Comparison of ENCODE assay signal across 23 cellular contexts in the genomic region with DNA sequence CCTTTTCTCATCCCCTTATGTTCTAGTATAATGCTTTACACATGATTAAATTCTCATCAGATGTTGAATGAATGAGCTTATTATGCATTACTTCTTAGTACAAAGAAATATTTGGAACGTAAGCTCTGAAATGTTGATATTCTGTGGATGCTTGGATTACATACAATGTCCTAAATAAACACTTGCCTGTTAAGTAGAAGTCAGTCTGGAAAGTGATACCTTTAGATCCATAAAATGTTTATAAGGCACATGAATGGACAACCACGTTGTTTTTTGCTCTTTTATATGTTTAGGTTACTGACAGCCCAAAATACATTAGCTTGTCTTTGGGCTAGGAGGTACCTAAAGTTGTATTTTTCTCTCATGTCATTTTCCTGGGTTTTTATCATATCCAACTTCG.
"Had no signal": no experiment of that assay in that cellular context is flagged by ENCODE, and none has a peak within 500 bp of the region (broad histone marks: within the 10 kb centered on the region; RNA-seq: fewer than 3 reads in every experiment).

No MANE protein-coding gene starts in this region.

- H3K36me3 ChIP-seq: WERI-Rb-1 had no signal

- ATAC-seq: activated CD4-positive, CD25-positive, alpha-beta regulatory T cell treated with anti-CD3 and anti-CD28 coated beads, Interleukin-2, amount 50 U/mL, for 24 hours; activated CD8-positive, alpha-beta T cell treated with anti-CD3 and anti-CD28 coated beads for 36 hours; activated T-cell treated with anti-CD3 and anti-CD28 coated beads, Interleukin-2, amount 50 U/mL, for 72 hours had no signal

- H3K4me3 Mint-ChIP-seq: activated CD8-positive, alpha-beta T cell treated with anti-CD3 and anti-CD28 coated beads for 36 hours; activated naive CD4-positive, alpha-beta T cell treated with anti-CD3 and anti-CD28 coated beads, Interleukin-2, amount 10 ng/mL, durations not matched to agents 7 days and 5 days; activated naive CD8-positive, alpha-beta T cell treated with anti-CD3 and anti-CD28 coated beads for 36 hours; activated T-cell treated with anti-CD3 and anti-CD28 coated beads, Interleukin-2, amount 50 U/mL, for 72 hours had no signal

- H3K9me3 Mint-ChIP-seq: activated CD8-positive, alpha-beta T cell treated with anti-CD3 and anti-CD28 coated beads for 36 hours; activated naive CD4-positive, alpha-beta T cell treated with anti-CD3 and anti-CD28 coated beads, Interleukin-2, amount 10 ng/mL, durations not matched to agents 7 days and 5 days; activated naive CD8-positive, alpha-beta T cell treated with anti-CD3 and anti-CD28 coated beads for 36 hours; activated T-cell treated with anti-CD3 and anti-CD28 coated beads, Interleukin-2, amount 50 U/mL, for 72 hours; activated T-helper 2 cell treated with anti-CD3 and anti-CD28 coated beads, Interferon-gamma antibody, Interleukin-2, Interleukin-4, amounts not matched to agents 10 μg/mL and 5 μg/mL and 100 μg/mL, durations not matched to agents 14 hours and 24 hours and 36 hours had no signal

- DNase-seq: activated CD4-positive, alpha-beta T cell treated with anti-CD3 and anti-CD28 coated beads for 4 hours; activated CD8-positive, alpha-beta memory T cell treated with anti-CD3 and anti-CD28 coated beads, Interleukin-2, amount 50 U/mL, for 4 hours; activated CD8-positive, alpha-beta T cell treated with anti-CD3 and anti-CD28 coated beads for 36 hours; activated gamma-delta T cell treated with Interleukin-2 at 50 U/mL for 16 hours; activated naive CD4-positive, alpha-beta T cell treated with anti-CD3 and anti-CD28 coated beads, Interleukin-2, amount 10 ng/mL, durations not matched to agents 7 days and 5 days; activated naive CD8-positive, alpha-beta T cell treated with anti-CD3 and anti-CD28 coated beads for 36 hours; activated T-cell treated with anti-CD3 and anti-CD28 coated beads, Interleukin-2, amount 50 U/mL, for 72 hours; caudate nucleus; MM.1S; NCI-H1105 treated with DMSO at 0.1 percent for 48 hours; NCI-H146; NCI-H187 treated with DMSO at 0.1 percent for 48 hours; NCI-H2081 treated with DMSO at 0.1 percent for 48 hours; NCI-H2171 treated with DMSO at 0.1 percent for 48 hours; NCI-H226; NCI-H526 treated with DMSO at 0.1 percent for 48 hours; NCI-H82; SK-N-SH; T-helper 1 cell; WERI-Rb-1 had no signal

- H3K27me3 Mint-ChIP-seq: activated naive CD4-positive, alpha-beta T cell treated with anti-CD3 and anti-CD28 coated beads, Interleukin-2, amount 10 ng/mL, durations not matched to agents 7 days and 5 days; activated naive CD8-positive, alpha-beta T cell treated with anti-CD3 and anti-CD28 coated beads for 36 hours had no signal

- H3K4me1 Mint-ChIP-seq: activated naive CD4-positive, alpha-beta T cell treated with anti-CD3 and anti-CD28 coated beads, Interleukin-2, amount 10 ng/mL, durations not matched to agents 7 days and 5 days had no signal

- H3K27ac Mint-ChIP-seq: activated CD8-positive, alpha-beta T cell treated with anti-CD3 and anti-CD28 coated beads for 36 hours; activated naive CD4-positive, alpha-beta T cell treated with anti-CD3 and anti-CD28 coated beads, Interleukin-2, amount 10 ng/mL, durations not matched to agents 7 days and 5 days; activated naive CD8-positive, alpha-beta T cell treated with anti-CD3 and anti-CD28 coated beads for 36 hours; activated T-cell treated with anti-CD3 and anti-CD28 coated beads, Interleukin-2, amount 50 U/mL, for 72 hours; activated T-helper 2 cell treated with anti-CD3 and anti-CD28 coated beads, Interferon-gamma antibody, Interleukin-2, Interleukin-4, amounts not matched to agents 10 μg/mL and 5 μg/mL and 100 μg/mL, durations not matched to agents 14 hours and 24 hours and 36 hours had no signal

- H3K9me3 ChIP-seq: SK-N-SH had no signal

- H3K27ac ChIP-seq: KMS-11, WERI-Rb-1 had no signal

- H3K36me3 Mint-ChIP-seq: activated naive CD4-positive, alpha-beta T cell treated with anti-CD3 and anti-CD28 coated beads, Interleukin-2, amount 10 ng/mL, durations not matched to agents 7 days and 5 days; activated naive CD8-positive, alpha-beta T cell treated with anti-CD3 and anti-CD28 coated beads for 36 hours had no signal
